In genomic region chr4:42642136-42642797, GRCh38 we compare ENCODE assay signal across 13 cellular contexts. TPM values are rescaled to one million over a fixed set of nuclear protein-coding genes. Genes with fewer than 3 reads are reported as not detected.
DNase-seq lines count a peak whose midpoint lies in the region; ATAC-seq and TF ChIP-seq lines count a peak whose summit lies in the region.
"Had no signal": no experiment of that assay in that cellular context is flagged by ENCODE, and none has a peak within 500 bp of the region (broad histone marks: within the 10 kb centered on the region; RNA-seq: fewer than 3 reads in every experiment).

No MANE protein-coding gene starts in this region.

- intact Hi-C loops in upper lobe of right lung (cut with DNase I): no loop called here

- peaks cover 58% of the 10 kb centered on the region for H3K4me1 ChIP-seq in KMS-11 (ENCODE audit: low read depth, poor library complexity, severe bottlenecking)
- H3K4me1 ChIP-seq in effector memory CD4-positive, alpha-beta T cell (ENCODE audit: control insufficient read depth, insufficient read depth, low read length, poor library complexity, severe bottlenecking): no peaks in the 10 kb centered on the region
- H3K4me1 ChIP-seq in GM23338 (ENCODE audit: insufficient read depth): peaks cover 7% of the 10 kb centered on the region; the same call in 1 of the 2 replicates
- peaks cover 28% of the 10 kb centered on the region for H3K4me1 ChIP-seq in upper lobe of right lung

- H3K4me1 Mint-ChIP-seq in activated T-cell treated with anti-CD3 and anti-CD28 coated beads, Interleukin-2, amount 50 U/mL, for 24 hours (ENCODE audit: low read depth): peaks cover 91% of the 10 kb centered on the region
- H3K4me1 Mint-ChIP-seq in GM23338: peaks cover 12% of the 10 kb centered on the region; the same call in 2 of the 3 replicates

- peak overlapping the region; percentile 41 for H3K4me3 Mint-ChIP-seq in activated T-cell treated with anti-CD3 and anti-CD28 coated beads, Interleukin-2, amount 50 U/mL, for 24 hours
- no peak overlapping the region for H3K4me3 Mint-ChIP-seq in GM23338
- H3K4me3 Mint-ChIP-seq: HFFc6 had no signal

- no peaks in the 10 kb centered on the region for H3K27me3 ChIP-seq in KMS-11 (ENCODE audit: insufficient read depth, low read depth)
- no peaks in the 10 kb centered on the region for H3K27me3 ChIP-seq in effector memory CD4-positive, alpha-beta T cell (replicated peaks; ENCODE audit: control insufficient read depth, insufficient read depth, low read length, poor library complexity, severe bottlenecking)
- no peaks in the 10 kb centered on the region for H3K27me3 ChIP-seq in GM23338 (ENCODE audit: insufficient read depth)
- H3K27me3 ChIP-seq in upper lobe of right lung: no peaks in the 10 kb centered on the region
- H3K27me3 ChIP-seq: body of pancreas, thyroid gland had no signal

- peaks cover 6% of the 10 kb centered on the region for H3K36me3 Mint-ChIP-seq in activated T-cell treated with anti-CD3 and anti-CD28 coated beads, Interleukin-2, amount 50 U/mL, for 24 hours (ENCODE audit: low read depth)
- no peaks in the 10 kb centered on the region for H3K36me3 Mint-ChIP-seq in GM23338 (ENCODE audit: low read depth)

- peak; percentile 73 for ATAC-seq in stimulated activated naive CD8-positive, alpha-beta T cell treated with anti-CD3 and anti-CD28 coated beads, Interleukin-15, Interleukin-2, amounts not matched to agents 100 U/mL and 50 U/mL, for 24 hours
- ATAC-seq in GM23338: no peak
- no peak for ATAC-seq in upper lobe of right lung
- ATAC-seq: body of pancreas had no signal

- TF ChIP-seq CTCF in KMS-11 (conservative IDR thresholded peaks at IDR 0.05; ENCODE audit: low read depth, low read length) (no peak), GM23338 (conservative IDR thresholded peaks at IDR 0.05; ENCODE audit: low read depth in 2 of 2) (no peak), upper lobe of right lung (IDR thresholded peaks at IDR 0.05) (no peak)

- H3K79me2 ChIP-seq in KMS-11 (ENCODE audit: insufficient read depth, low read depth) (no peaks in the 10 kb centered on the region), GM23338 (replicated peaks; ENCODE audit: insufficient read depth) (peaks cover 47% of the 10 kb centered on the region)

- no peaks in the 10 kb centered on the region for H3K36me3 ChIP-seq in KMS-11 (ENCODE audit: insufficient read depth)
- H3K36me3 ChIP-seq in effector memory CD4-positive, alpha-beta T cell (ENCODE audit: control insufficient read depth, insufficient read depth, low read length): no peaks in the 10 kb centered on the region
- no peaks in the 10 kb centered on the region for H3K36me3 ChIP-seq in GM23338 (ENCODE audit: insufficient read depth)
- no peaks in the 10 kb centered on the region for H3K36me3 ChIP-seq in upper lobe of right lung
- H3K36me3 ChIP-seq: thyroid gland had no signal

- H3K4me3 ChIP-seq in KMS-11 (IDR thresholded peaks at IDR 0.05; ENCODE audit: insufficient read depth, low read depth, low read length): no peak overlapping the region
- no peak overlapping the region for H3K4me3 ChIP-seq in effector memory CD4-positive, alpha-beta T cell (ENCODE audit: insufficient read depth, low read depth, low read length, poor library complexity, severe bottlenecking)
- no peak overlapping the region for H3K4me3 ChIP-seq in GM23338
- no peak overlapping the region for H3K4me3 ChIP-seq in upper lobe of right lung
- H3K4me3 ChIP-seq: body of pancreas, thyroid gland had no signal

- H2AFZ ChIP-seq in KMS-11 (ENCODE audit: low read depth) (no peak overlapping the region), GM23338 (no peak overlapping the region)

- no peaks in the 10 kb centered on the region for H3F3A ChIP-seq in GM23338 (replicated peaks; ENCODE audit: low read depth)

- H3K27ac ChIP-seq in KMS-11 (peak overlapping the region; percentile 24; the same call in 1 of the 2 replicates), caudate nucleus (ENCODE audit: low read depth, low read length) (peak overlapping the region; percentile 65), GM23338 (ENCODE audit: low read depth) (no peak overlapping the region), upper lobe of right lung (no peak overlapping the region)
- H3K27ac ChIP-seq in effector memory CD4-positive, alpha-beta T cell (ENCODE audit: insufficient read depth, low read length, poor library complexity, severe bottlenecking): no peak overlapping the region
- H3K27ac ChIP-seq: body of pancreas, thyroid gland had no signal

- no peaks in the 10 kb centered on the region for H3K9me3 Mint-ChIP-seq in activated T-cell treated with anti-CD3 and anti-CD28 coated beads, Interleukin-2, amount 50 U/mL, for 24 hours
- no peaks in the 10 kb centered on the region for H3K9me3 Mint-ChIP-seq in GM23338
- H3K9me3 Mint-ChIP-seq: HFFc6 had no signal

- no peaks in the 10 kb centered on the region for H3K9me2 ChIP-seq in GM23338 (ENCODE audit: insufficient read depth)

- H4K20me1 ChIP-seq in KMS-11 (ENCODE audit: insufficient read depth) (no peaks in the 10 kb centered on the region), GM23338 (replicated peaks; ENCODE audit: insufficient read depth) (peaks cover 7% of the 10 kb centered on the region; the same call in 1 of the 2 replicates)

- H3K27me3 Mint-ChIP-seq in activated T-cell treated with anti-CD3 and anti-CD28 coated beads, Interleukin-2, amount 50 U/mL, for 24 hours: no peaks in the 10 kb centered on the region
- no peaks in the 10 kb centered on the region for H3K27me3 Mint-ChIP-seq in GM23338 (ENCODE audit: insufficient read depth, low read depth, poor library complexity)

- H3K27ac Mint-ChIP-seq in activated T-cell treated with anti-CD3 and anti-CD28 coated beads, Interleukin-2, amount 50 U/mL, for 24 hours: peak overlapping the region; percentile 77
- H3K27ac Mint-ChIP-seq in GM23338: no peak overlapping the region
- H3K27ac Mint-ChIP-seq: HFFc6, progenitor cell of endocrine pancreas had no signal

- peak overlapping the region; percentile 42; the same call in 1 of the 2 replicates for H3K4me2 ChIP-seq in KMS-11
- H3K4me2 ChIP-seq in GM23338: no peak overlapping the region

- no peak for DNase-seq in activated T-cell treated with anti-CD3 and anti-CD28 coated beads, Interleukin-2, amount 50 U/mL, for 24 hours
- DNase-seq in activated T-cell treated with anti-CD3 and anti-CD28 coated beads, Interleukin-2, amount 50 U/mL, for 1 hour: no peak
- DNase-seq in caudate nucleus (lab: John Stamatoyannopoulos, UW) (peak in 23 of 61 donors; percentile 8 to 88 (median 44)), GM23338 (ENCODE audit: low spot score) (no peak), upper lobe of right lung (no peak)
- peak; percentile 31 for DNase-seq in stimulated activated naive CD8-positive, alpha-beta T cell treated with anti-CD3 and anti-CD28 coated beads, Interleukin-15, Interleukin-2, amounts not matched to agents 100 U/mL and 50 U/mL, for 24 hours
- no peak for DNase-seq in effector memory CD4-positive, alpha-beta T cell
- DNase-seq: body of pancreas, HFFc6, NCI-H1417 treated with DMSO at 0.1 percent for 48 hours, thyroid gland had no signal

- no peak overlapping the region for H3K9ac ChIP-seq in KMS-11

- no peaks in the 10 kb centered on the region for H3K9me3 ChIP-seq in effector memory CD4-positive, alpha-beta T cell (ENCODE audit: control insufficient read depth, low read length)
- H3K9me3 ChIP-seq in upper lobe of right lung: no peaks in the 10 kb centered on the region
- H3K9me3 ChIP-seq: body of pancreas, thyroid gland had no signal

TF ChIP-seq in GM23338, 12 proteins besides CTCF, POLR2A, EP300 and RAD21 (continues in another document):
- TF ChIP-seq ETS1 (IDR thresholded peaks at IDR 0.05) (no peak), ZNF331 (CRISPR knock-in tag; IDR thresholded peaks at IDR 0.05; ENCODE audit: low read depth) (no peak)

RNA-seq across cellular contexts. Expression of gene ATP8A1, which starts 14.6 kb away (rescaled TPM):
- total RNA-seq in GM23338 (2014; rRNA removed; shearing (Covaris generic)): 28.7 and 66.3 TPM in 2 replicates
- 6.8 and 6.9 TPM in 2 replicates for polyA plus RNA-seq in GM23338 (2016; fragmentation: Nextera tagmentation; extraction: Ambion mirVana)
- 79.3 TPM for total RNA-seq in upper lobe of right lung

Comparison
In these comparisons a context has a peak if more than half of its experiments do, and no peak if none do; other contexts are left out.
1. H3K27ac ChIP-seq: peak in KMS-11 (single experiment) and caudate nucleus (single experiment); none in effector memory CD4-positive, alpha-beta T cell (single experiment), GM23338 (single experiment) and upper lobe of right lung (single experiment).